In genomic region chr4:107893171-107894137, GRCh38 we compare ENCODE assay signal across 20 cellular contexts. TPM values are rescaled to one million over a fixed set of nuclear protein-coding genes. Genes with fewer than 3 reads are reported as not detected.
DNase-seq lines count a peak whose midpoint lies in the region; ATAC-seq and TF ChIP-seq lines count a peak whose summit lies in the region.
"Had no signal": no experiment of that assay in that cellular context is flagged by ENCODE, and none has a peak within 500 bp of the region (broad histone marks: within the 10 kb centered on the region; RNA-seq: fewer than 3 reads in every experiment).

No MANE protein-coding gene starts in this region.

- POLR2A ChIA-PET in naive thymus-derived CD4-positive, alpha-beta T cell (lab: Charles Lee): no interaction called here

- H4K20me1 ChIP-seq in mammary epithelial cell (ENCODE audit: insufficient read depth, low read length): no peaks in the 10 kb centered on the region

- in situ Hi-C loops in mammary epithelial cell (cut with MboI; ENCODE audit: low sequenced_read_pairs in 2 of 2): no loop called here

- peaks cover 49% of the 10 kb centered on the region for H3K4me1 ChIP-seq in mammary epithelial cell (ENCODE audit: insufficient read depth, low read length)
- peaks cover 5 to 6% of the 10 kb centered on the region in 2 donors for H3K4me1 ChIP-seq in muscle layer of duodenum (ENCODE audit: control insufficient read depth in 1 of 2, insufficient read depth in 2 of 2, low read length in 2 of 2)
- no peaks in the 10 kb centered on the region for H3K4me1 ChIP-seq in naive thymus-derived CD4-positive, alpha-beta T cell (ENCODE audit: control insufficient read depth in 2 of 2, insufficient read depth in 2 of 2, low read length in 2 of 2)
- H3K4me1 ChIP-seq in mucosa of descending colon (ENCODE audit: low read depth): no peaks in the 10 kb centered on the region

- peak; percentile 15 for DNase-seq in NCI-H2029 (lab: John Stamatoyannopoulos, UW)
- DNase-seq in NCI-H2029 treated with DMSO at 0.1 percent for 48 hours (lab: John Stamatoyannopoulos, UW): no peak
- DNase-seq in mammary epithelial cell: peak; percentile 38
- peak; percentile 53 for DNase-seq in fibroblast of pulmonary artery (ENCODE audit: low read depth)
- no peak for DNase-seq in activated T-cell treated with anti-CD3 and anti-CD28 coated beads, Interleukin-2, amount 50 U/mL, for 4 hours
- no peak for DNase-seq in naive thymus-derived CD4-positive, alpha-beta T cell
- DNase-seq in mucosa of descending colon: no peak
- DNase-seq: activated CD4-positive, alpha-beta T cell treated with anti-CD3 and anti-CD28 coated beads for 48 hours; brain microvascular endothelial cell; Calu3; cortex of kidney; lower lobe of right lung; naive B cell; NCI-H345; ovary had no signal

- H3K36me3 ChIP-seq in mammary epithelial cell (ENCODE audit: insufficient read depth, low read length): no peaks in the 10 kb centered on the region
- H3K36me3 ChIP-seq in muscle layer of duodenum (ENCODE audit: control insufficient read depth in 1 of 2, insufficient read depth in 2 of 2, low read length in 2 of 2): no peaks in the 10 kb centered on the region
- no peaks in the 10 kb centered on the region for H3K36me3 ChIP-seq in naive thymus-derived CD4-positive, alpha-beta T cell (ENCODE audit: control insufficient read depth in 2 of 3, insufficient read depth in 3 of 3, low read length in 3 of 3)
- H3K36me3 ChIP-seq in mucosa of descending colon (ENCODE audit: low read depth): no peaks in the 10 kb centered on the region
- H3K36me3 ChIP-seq: brain microvascular endothelial cell, lower lobe of right lung, ovary, suprapubic skin had no signal

- peak overlapping the region; percentile 57 for H2AFZ ChIP-seq in mammary epithelial cell (ENCODE audit: low read depth, low read length)

- H3K36me3 Mint-ChIP-seq in activated T-cell treated with anti-CD3 and anti-CD28 coated beads, Interleukin-2, amount 50 U/mL, for 4 hours (ENCODE audit: insufficient read depth): no peaks in the 10 kb centered on the region
- H3K36me3 Mint-ChIP-seq in naive thymus-derived CD4-positive, alpha-beta T cell: no peaks in the 10 kb centered on the region
- H3K36me3 Mint-ChIP-seq: naive B cell; stimulated activated effector memory CD8-positive, alpha-beta T cell treated with anti-CD3 and anti-CD28 coated beads, Interleukin-12 subunit alpha, Interleukin-12 subunit beta, amount 100 ng/mL, for 72 hours had no signal

- no peak overlapping the region for H3K4me3 ChIP-seq in mammary epithelial cell (replicated peaks in 1 of 3; ENCODE audit: insufficient read depth in 1 of 3, low read depth in 2 of 3, low read length in 3 of 3)
- H3K4me3 ChIP-seq in fibroblast of pulmonary artery (replicated peaks; ENCODE audit: low read depth, low read length): no peak overlapping the region
- no peak overlapping the region for H3K4me3 ChIP-seq in muscle layer of duodenum (ENCODE audit: low read depth in 1 of 2, low read length in 2 of 2)
- no peak overlapping the region for H3K4me3 ChIP-seq in naive thymus-derived CD4-positive, alpha-beta T cell (ENCODE audit: low read length)
- no peak overlapping the region for H3K4me3 ChIP-seq in mucosa of descending colon
- H3K4me3 ChIP-seq: lower lobe of right lung, ovary, suprapubic skin had no signal

- WGBS in mammary epithelial cell (ENCODE audit: low coverage, missing lambda C conversion rate): 48% methylated on average over 4 of the region's 4 CpGs

- H3K4me1 Mint-ChIP-seq in activated T-cell treated with anti-CD3 and anti-CD28 coated beads, Interleukin-2, amount 50 U/mL, for 4 hours (ENCODE audit: low read depth): no peaks in the 10 kb centered on the region
- H3K4me1 Mint-ChIP-seq in naive thymus-derived CD4-positive, alpha-beta T cell: peaks cover 0 to 5% (median 0%) of the 10 kb centered on the region in 7 donors
- H3K4me1 Mint-ChIP-seq: naive B cell; stimulated activated effector memory CD8-positive, alpha-beta T cell treated with anti-CD3 and anti-CD28 coated beads, Interleukin-12 subunit alpha, Interleukin-12 subunit beta, amount 100 ng/mL, for 72 hours had no signal

- intact Hi-C loops in mammary epithelial cell (cut with micrococcal nuclease) (no loop called here), mucosa of descending colon (cut with DNase I, micrococcal nuclease) (no loop called here)
- intact Hi-C loops in naive thymus-derived CD4-positive, alpha-beta T cell (cut with micrococcal nuclease): no loop called here

- no peak for TF ChIP-seq CTCF in mammary epithelial cell (conservative IDR thresholded peaks at IDR 0.05 in 1 of 2, IDR thresholded peaks at IDR 0.05 in 1 of 2; ENCODE audit: extremely low read depth in 1 of 2, insufficient read depth in 1 of 2, low read depth in 1 of 2, low read length in 2 of 2)
- TF ChIP-seq CTCF in fibroblast of pulmonary artery (IDR thresholded peaks at IDR 0.05; ENCODE audit: low read length, missing control alignments): no peak
- TF ChIP-seq CTCF in mucosa of descending colon (IDR thresholded peaks at IDR 0.05): no peak

- H3K27me3 ChIP-seq in mammary epithelial cell (ENCODE audit: insufficient read depth, low read length): no peaks in the 10 kb centered on the region
- no peaks in the 10 kb centered on the region for H3K27me3 ChIP-seq in muscle layer of duodenum (ENCODE audit: low read depth, low read length)
- no peaks in the 10 kb centered on the region for H3K27me3 ChIP-seq in naive thymus-derived CD4-positive, alpha-beta T cell (ENCODE audit: control insufficient read depth in 2 of 2, insufficient read depth in 2 of 2, low read length in 2 of 2)
- H3K27me3 ChIP-seq: brain microvascular endothelial cell, ovary, suprapubic skin had no signal

- H3K4me2 ChIP-seq in mammary epithelial cell (ENCODE audit: insufficient read depth, low read depth, low read length): peak overlapping the region; percentile 62

- H3K4me3 Mint-ChIP-seq in activated T-cell treated with anti-CD3 and anti-CD28 coated beads, Interleukin-2, amount 50 U/mL, for 4 hours: no peak overlapping the region
- H3K4me3 Mint-ChIP-seq in naive thymus-derived CD4-positive, alpha-beta T cell: no peak overlapping the region
- H3K4me3 Mint-ChIP-seq: naive B cell; stimulated activated effector memory CD8-positive, alpha-beta T cell treated with anti-CD3 and anti-CD28 coated beads, Interleukin-12 subunit alpha, Interleukin-12 subunit beta, amount 100 ng/mL, for 72 hours; T-helper 1 cell treated with Interleukin-12 subunit alpha and Interleukin-12 subunit beta and Interleukin-4 antibody, amounts not matched to agents 30 μg/mL and 1 μg/mL, for 36 hours had no signal

- H3K9me3 ChIP-seq in mammary epithelial cell (replicated peaks; ENCODE audit: insufficient read depth, low read length) (peaks cover 3% of the 10 kb centered on the region), muscle layer of duodenum (ENCODE audit: control insufficient read depth in 1 of 2, low read length in 2 of 2) (no peaks in the 10 kb centered on the region), mucosa of descending colon (peaks cover 4% of the 10 kb centered on the region)
- no peaks in the 10 kb centered on the region for H3K9me3 ChIP-seq in naive thymus-derived CD4-positive, alpha-beta T cell (ENCODE audit: control insufficient read depth in 2 of 3, low read length in 3 of 3)
- H3K9me3 ChIP-seq: ovary, suprapubic skin had no signal

- H3K9ac ChIP-seq in mammary epithelial cell (ENCODE audit: insufficient read depth, low read length): peak overlapping the region; percentile 54

- dilution Hi-C loops in mammary epithelial cell (cut with HindIII; ENCODE audit: low sequenced_read_pairs): no loop called here

- CTCF ChIA-PET in mammary epithelial cell (lab: Charles Lee; ENCODE audit: low non-redundant PET): no interaction called here
- CTCF ChIA-PET in naive thymus-derived CD4-positive, alpha-beta T cell (lab: Charles Lee): interaction anchor here (0.6 to 1.7 kb wide), 3 partner anchors 19 to 135 kb away, joined by 4 to 7 read pairs (median 4); no protein-coding TSS in a partner anchor

- H3K27ac ChIP-seq in mammary epithelial cell (ENCODE audit: insufficient read depth, low read depth, low read length) (peak overlapping the region; percentile 67), muscle layer of duodenum (ENCODE audit: low read length) (peak overlapping the region; percentile 26)
- no peak overlapping the region for H3K27ac ChIP-seq in naive thymus-derived CD4-positive, alpha-beta T cell (ENCODE audit: low read depth, low read length)
- H3K27ac ChIP-seq: brain microvascular endothelial cell, lower lobe of right lung, ovary, suprapubic skin had no signal

- ATAC-seq in activated T-cell treated with anti-CD3 and anti-CD28 coated beads, Interleukin-2, amount 50 U/mL, for 4 hours: no peak
- no peak for ATAC-seq in naive thymus-derived CD4-positive, alpha-beta T cell
- no peak for ATAC-seq in mucosa of descending colon
- ATAC-seq: lower lobe of right lung; sciatic nerve; stimulated activated effector memory CD8-positive, alpha-beta T cell treated with anti-CD3 and anti-CD28 coated beads, Interleukin-12 subunit alpha, Interleukin-12 subunit beta, amount 100 ng/mL, for 72 hours had no signal

- peak overlapping the region in 1 of 9 donors; percentile 13 for H3K27ac Mint-ChIP-seq in naive thymus-derived CD4-positive, alpha-beta T cell
- H3K27ac Mint-ChIP-seq: stimulated activated effector memory CD8-positive, alpha-beta T cell treated with anti-CD3 and anti-CD28 coated beads, Interleukin-12 subunit alpha, Interleukin-12 subunit beta, amount 100 ng/mL, for 72 hours; T-helper 1 cell treated with Interleukin-12 subunit alpha and Interleukin-12 subunit beta and Interleukin-4 antibody, amounts not matched to agents 30 μg/mL and 1 μg/mL, for 36 hours had no signal

- BruUV-seq in mammary epithelial cell (replicated peaks; lab: Mats Ljungman, UMichigan): no TSS peak

- peaks cover 16% of the 10 kb centered on the region for H3K27me3 Mint-ChIP-seq in activated T-cell treated with anti-CD3 and anti-CD28 coated beads, Interleukin-2, amount 50 U/mL, for 4 hours (ENCODE audit: low read depth)
- H3K27me3 Mint-ChIP-seq in naive thymus-derived CD4-positive, alpha-beta T cell: peaks cover 0 to 21% (median 17%) of the 10 kb centered on the region in 5 donors

- peaks cover 27% of the 10 kb centered on the region for H3K79me2 ChIP-seq in mammary epithelial cell (ENCODE audit: insufficient read depth, low read length)

- no peaks in the 10 kb centered on the region for H3K9me3 Mint-ChIP-seq in activated T-cell treated with anti-CD3 and anti-CD28 coated beads, Interleukin-2, amount 50 U/mL, for 4 hours
- H3K9me3 Mint-ChIP-seq in naive thymus-derived CD4-positive, alpha-beta T cell: peaks cover 0 to 10% (median 0%) of the 10 kb centered on the region in 11 donors
- H3K9me3 Mint-ChIP-seq: stimulated activated effector memory CD8-positive, alpha-beta T cell treated with anti-CD3 and anti-CD28 coated beads, Interleukin-12 subunit alpha, Interleukin-12 subunit beta, amount 100 ng/mL, for 72 hours had no signal

RNA-seq across cellular contexts. Expression of gene CYP2U1, which starts 37.9 kb away (rescaled TPM):
- 10 to 100 TPM in 1 of 2 donors, 1 to 10 TPM in 1; 7.5 to 30.7 TPM for total RNA-seq in mammary epithelial cell
- 2.8 TPM for polyA plus RNA-seq in mammary epithelial cell
- 1.4 TPM for polyA minus RNA-seq in mammary epithelial cell
- total RNA-seq in activated T-cell treated with anti-CD3 and anti-CD28 coated beads, Interleukin-2, amount 50 U/mL, for 4 hours: 1 to 10 TPM; 1.3 to 2.2 (median 2.0) TPM
- 10 to 100 TPM in 1 of 5 experiments, 1 to 10 TPM in 4; 3.8 to 11.4 (median 5.8) TPM for total RNA-seq in naive thymus-derived CD4-positive, alpha-beta T cell
- 1 to 10 TPM; 2.8 to 6.2 TPM for polyA plus RNA-seq in naive thymus-derived CD4-positive, alpha-beta T cell
- 10 to 100 TPM in 1 of 3 donors, 1 to 10 TPM in 2; 3.4 to 10.5 (median 3.4) TPM for total RNA-seq in mucosa of descending colon

Comparison
In these comparisons a context has a peak if more than half of its experiments do, and no peak if none do; other contexts are left out.
1. DNase-seq: peak in NCI-H2029 (single experiment), mammary epithelial cell (single experiment) and fibroblast of pulmonary artery (single experiment); none in NCI-H2029 treated with DMSO at 0.1 percent for 48 hours (single experiment), activated T-cell treated with anti-CD3 and anti-CD28 coated beads, Interleukin-2, amount 50 U/mL, for 4 hours (single experiment), naive thymus-derived CD4-positive, alpha-beta T cell (0 of 9) and mucosa of descending colon (0 of 3).